ENCODE assay signal across 3 cellular contexts in genomic region chr19:12842511-12842910, GRCh38.
TF ChIP-seq lines count a peak whose summit lies in the region.

No MANE protein-coding gene starts in this region.

TF ChIP-seq in WTC11, 78 proteins besides CTCF, POLR2A, EP300 and RAD21 (continues in another document):
- TF ChIP-seq HMGA2 (CRISPR knock-in tag; IDR thresholded peaks at IDR 0.05) (no peak), AR (CRISPR knock-in tag; IDR thresholded peaks at IDR 0.05) (no peak), GABPB1 (CRISPR knock-in tag; IDR thresholded peaks at IDR 0.05) (no peak), NR1H2 (CRISPR knock-in tag; IDR thresholded peaks at IDR 0.05) (no peak), ATF6 (CRISPR knock-in tag; IDR thresholded peaks at IDR 0.05) (no peak), FOXP1 (CRISPR knock-in tag; IDR thresholded peaks at IDR 0.05; ENCODE audit: borderline replicate concordance) (no peak), ZNF512 (CRISPR knock-in tag; IDR thresholded peaks at IDR 0.05; ENCODE audit: borderline replicate concordance) (no peak)

TF ChIP-seq in K562, 482 proteins besides CTCF, POLR2A, EP300 and RAD21:
- TF ChIP-seq ELK1 (CRISPR knock-in tag; IDR thresholded peaks at IDR 0.05) = 0 out of 2 replicates have a peak, but pooled peaks have one; percentile 29
- TF ChIP-seq ZBTB43 (CRISPR knock-in tag; IDR thresholded peaks at IDR 0.05) = 0 out of 2 replicates have a peak, but pooled peaks have one; percentile 57
- no peak for TF ChIP-seq MCM5 (IDR thresholded peaks at IDR 0.05; ENCODE audit: low read depth)

TF ChIP-seq in neural cell, 6 proteins besides CTCF, POLR2A, EP300 and RAD21:
- TF ChIP-seq TAF1 (IDR thresholded peaks at IDR 0.05; ENCODE audit: low read depth) = no peak
- no peak for TF ChIP-seq POLR2AphosphoS5 (IDR thresholded peaks at IDR 0.05)
- TF ChIP-seq SMC3 (conservative IDR thresholded peaks at IDR 0.05; ENCODE audit: poor library complexity) = no peak
- no peak for TF ChIP-seq REST (IDR thresholded peaks at IDR 0.05; ENCODE audit: borderline replicate concordance)
- TF ChIP-seq MXI1 (conservative IDR thresholded peaks at IDR 0.05; ENCODE audit: poor library complexity, severe bottlenecking) = no peak
- TF ChIP-seq EZH2 (IDR thresholded peaks at IDR 0.05; ENCODE audit: borderline replicate concordance, insufficient read depth, low read length, poor library complexity, severe bottlenecking) = no peak
TF ChIP-seq in neural cell: peak in this region for 0.
